In the genomic region with DNA sequence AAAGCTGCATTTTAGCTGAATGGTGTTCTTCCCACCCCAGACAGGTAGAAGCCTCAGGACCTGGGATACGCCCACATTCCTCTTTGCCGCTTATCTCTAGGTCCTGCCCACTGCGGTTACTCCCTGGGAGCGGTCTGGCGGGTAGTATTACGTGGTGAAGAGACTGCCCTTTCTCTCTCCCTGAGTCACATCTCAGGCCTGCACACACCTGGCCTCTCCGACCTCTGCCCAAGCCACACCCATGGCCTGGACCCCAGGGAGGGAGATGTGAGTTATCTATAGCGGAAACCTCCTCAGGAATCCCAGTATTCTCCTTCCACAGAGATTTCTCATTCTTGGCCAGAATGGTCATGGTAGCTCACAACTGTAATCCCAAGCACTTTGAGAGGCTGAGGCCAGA, we compare ENCODE assay signal across 20 cellular contexts. TPM values are rescaled to one million over a fixed set of nuclear protein-coding genes. Genes with fewer than 3 reads are reported as not detected.
DNase-seq lines count a peak whose midpoint lies in the region; FAIRE-seq and TF ChIP-seq lines count a peak whose summit lies in the region.
"Had no signal": no experiment of that assay in that cellular context is flagged by ENCODE, and none has a peak within 500 bp of the region (broad histone marks: within the 10 kb centered on the region; RNA-seq: fewer than 3 reads in every experiment).

No MANE protein-coding gene starts in this region.

- DNase-seq in HPDE6-E6E7 (ENCODE audit: extremely low spot score), result peak; percentile 91
- DNase-seq in astrocyte (ENCODE audit: low read depth), result peak; percentile 37
- DNase-seq in keratinocyte (ENCODE audit: low read depth, low spot score), result peak; percentile 71
- peak; percentile 78 for DNase-seq in renal cortical epithelial cell (ENCODE audit: low read depth)
- DNase-seq in T-helper 9 cell, result no peak
- DNase-seq in EL, result no peak
- DNase-seq in vagina (ENCODE audit: extremely low spot score in 2 of 2), result no peak
- no peak for DNase-seq in SJCRH30
- DNase-seq: activated CD4-positive, alpha-beta T cell treated with anti-CD3 and anti-CD28 coated beads for 48 hours; activated T-cell treated with anti-CD3 and anti-CD28 coated beads, Interleukin-2, amount 50 U/mL, for 72 hours; amygdala; dermis blood vessel endothelial cell; GDM1; immature natural killer cell; IMR-90; NCI-H510A; stimulated activated CD4-positive, alpha-beta T cell treated with anti-CD3 and anti-CD28 coated beads, Interleukin-4, amount 100 ng/mL, for 24 hours had no signal

- H3K9ac ChIP-seq in astrocyte (ENCODE audit: low read length) (no peak overlapping the region), keratinocyte (ENCODE audit: control insufficient read depth, extremely low read depth, insufficient read depth, low read length) (no peak overlapping the region)
- H3K9ac ChIP-seq: BLaER1 treated with 17β-estradiol and CSF1 and Interleukin-3, amounts not matched to agents 10 nM and 100 nM had no signal

- H3K36me3 ChIP-seq in astrocyte (ENCODE audit: insufficient read depth, low read length) (no peaks in the 10 kb centered on the region), keratinocyte (ENCODE audit: control insufficient read depth in 2 of 2, extremely low read depth in 1 of 2, insufficient read depth in 2 of 2, low read length in 2 of 2) (peaks cover 0 to 2% of the 10 kb centered on the region in 2 experiments), vagina (no peaks in the 10 kb centered on the region), SJCRH30 (no peaks in the 10 kb centered on the region)
- H3K36me3 ChIP-seq: BLaER1 treated with 17β-estradiol and CSF1 and Interleukin-3, amounts not matched to agents 10 nM and 100 nM had no signal

- FAIRE-seq in astrocyte (lab: Jason Lieb, UNC), result no peak
- FAIRE-seq in keratinocyte (lab: Jason Lieb, UNC), result peak; percentile 92

- H3K9me3 Mint-ChIP-seq in astrocyte (ENCODE audit: unreplicated experiment), result no peaks in the 10 kb centered on the region
- H3K9me3 Mint-ChIP-seq: activated T-cell treated with anti-CD3 and anti-CD28 coated beads, Interleukin-2, amount 50 U/mL, for 72 hours; immature natural killer cell; stimulated activated effector memory CD8-positive, alpha-beta T cell treated with anti-CD3 and anti-CD28 coated beads, Interleukin-12 subunit alpha, Interleukin-12 subunit beta, amount 100 ng/mL, for 72 hours; T-helper 1 cell treated with Interleukin-12 subunit alpha and Interleukin-12 subunit beta and Interleukin-4 antibody, amounts not matched to agents 30 μg/mL and 1 μg/mL, for 36 hours had no signal

- TF ChIP-seq POLR2A in vagina (IDR thresholded peaks at IDR 0.05), result no peak

- dilution Hi-C loops in keratinocyte (cut with MboI; ENCODE audit: extremely low pct_ligation_motif_present, low sequenced_read_pairs), result no loop called here

- H3K9me3 ChIP-seq in astrocyte (ENCODE audit: insufficient read depth, low read depth, low read length) (no peaks in the 10 kb centered on the region), keratinocyte (ENCODE audit: control insufficient read depth, low read depth, low read length) (no peaks in the 10 kb centered on the region), vagina (no peaks in the 10 kb centered on the region), SJCRH30 (replicated peaks) (no peaks in the 10 kb centered on the region)
- H3K9me3 ChIP-seq: BLaER1 treated with 17β-estradiol and CSF1 and Interleukin-3, amounts not matched to agents 10 nM and 100 nM had no signal

- H3K4me1 Mint-ChIP-seq in astrocyte (ENCODE audit: low read depth, unreplicated experiment), result peaks cover 4% of the 10 kb centered on the region
- H3K4me1 Mint-ChIP-seq: immature natural killer cell; stimulated activated effector memory CD8-positive, alpha-beta T cell treated with anti-CD3 and anti-CD28 coated beads, Interleukin-12 subunit alpha, Interleukin-12 subunit beta, amount 100 ng/mL, for 72 hours had no signal

- H3K4me3 ChIP-seq in astrocyte (ENCODE audit: insufficient read depth, low read depth, low read length), result no peak overlapping the region
- no peak overlapping the region for H3K4me3 ChIP-seq in keratinocyte (ENCODE audit: control insufficient read depth in 2 of 3, extremely low read depth in 1 of 3, insufficient read depth in 2 of 3, low read depth in 1 of 3, low read length in 3 of 3)
- no peak overlapping the region for H3K4me3 ChIP-seq in vagina
- H3K4me3 ChIP-seq in SJCRH30, result no peak overlapping the region
- H3K4me3 ChIP-seq: BLaER1 treated with 17β-estradiol and CSF1 and Interleukin-3, amounts not matched to agents 10 nM and 100 nM had no signal

- H3K4me1 ChIP-seq in astrocyte (ENCODE audit: insufficient read depth, low read length) (no peaks in the 10 kb centered on the region), keratinocyte (ENCODE audit: control insufficient read depth, extremely low read depth, insufficient read depth, low read length) (peaks cover 27% of the 10 kb centered on the region), vagina (no peaks in the 10 kb centered on the region), SJCRH30 (no peaks in the 10 kb centered on the region)

- no peaks in the 10 kb centered on the region for H4K20me1 ChIP-seq in astrocyte (ENCODE audit: insufficient read depth, low read length)
- no peaks in the 10 kb centered on the region for H4K20me1 ChIP-seq in keratinocyte (ENCODE audit: control insufficient read depth, extremely low read depth, insufficient read depth, low read length)
- H4K20me1 ChIP-seq: BLaER1 treated with 17β-estradiol and CSF1 and Interleukin-3, amounts not matched to agents 10 nM and 100 nM had no signal

- no peaks in the 10 kb centered on the region for H3K9me1 ChIP-seq in keratinocyte (ENCODE audit: control insufficient read depth, extremely low read depth, insufficient read depth, low read length)

- no peak overlapping the region for H3K27ac ChIP-seq in astrocyte (ENCODE audit: low read depth, low read length)
- H3K27ac ChIP-seq in keratinocyte (ENCODE audit: control insufficient read depth, insufficient read depth, low read length), result peak overlapping the region; percentile 38
- H3K27ac ChIP-seq in vagina, result no peak overlapping the region
- H3K27ac ChIP-seq in SJCRH30, result no peak overlapping the region
- H3K27ac ChIP-seq: BLaER1 treated with 17β-estradiol and CSF1 and Interleukin-3, amounts not matched to agents 10 nM and 100 nM had no signal

- H3K4me3 Mint-ChIP-seq in astrocyte (ENCODE audit: unreplicated experiment), result no peak overlapping the region
- H3K4me3 Mint-ChIP-seq: activated T-cell treated with anti-CD3 and anti-CD28 coated beads, Interleukin-2, amount 50 U/mL, for 72 hours; immature natural killer cell; stimulated activated effector memory CD8-positive, alpha-beta T cell treated with anti-CD3 and anti-CD28 coated beads, Interleukin-12 subunit alpha, Interleukin-12 subunit beta, amount 100 ng/mL, for 72 hours; T-helper 1 cell treated with Interleukin-12 subunit alpha and Interleukin-12 subunit beta and Interleukin-4 antibody, amounts not matched to agents 30 μg/mL and 1 μg/mL, for 36 hours had no signal

- H2AFZ ChIP-seq in astrocyte (ENCODE audit: low read depth, low read length) (no peak overlapping the region), keratinocyte (ENCODE audit: control insufficient read depth, low read length) (no peak overlapping the region)

- intact Hi-C loops in vagina (cut with DNase I), result no loop called here

- no peak overlapping the region for H3K27ac Mint-ChIP-seq in astrocyte (ENCODE audit: unreplicated experiment)
- H3K27ac Mint-ChIP-seq: activated T-cell treated with anti-CD3 and anti-CD28 coated beads, Interleukin-2, amount 50 U/mL, for 72 hours; immature natural killer cell; stimulated activated effector memory CD8-positive, alpha-beta T cell treated with anti-CD3 and anti-CD28 coated beads, Interleukin-12 subunit alpha, Interleukin-12 subunit beta, amount 100 ng/mL, for 72 hours; T-helper 1 cell treated with Interleukin-12 subunit alpha and Interleukin-12 subunit beta and Interleukin-4 antibody, amounts not matched to agents 30 μg/mL and 1 μg/mL, for 36 hours had no signal

- H3K4me2 ChIP-seq in astrocyte (ENCODE audit: low read length) (no peak overlapping the region), keratinocyte (ENCODE audit: control insufficient read depth, extremely low read depth, insufficient read depth, low read depth, low read length) (peak overlapping the region; percentile 11)
- H3K4me2 ChIP-seq: BLaER1 treated with 17β-estradiol and CSF1 and Interleukin-3, amounts not matched to agents 10 nM and 100 nM had no signal

- no peaks in the 10 kb centered on the region for H3K27me3 Mint-ChIP-seq in astrocyte (ENCODE audit: low read depth, unreplicated experiment)

- no peaks in the 10 kb centered on the region for H3K79me2 ChIP-seq in astrocyte (ENCODE audit: insufficient read depth, low read length)
- H3K79me2 ChIP-seq in keratinocyte (ENCODE audit: control insufficient read depth, insufficient read depth, low read length), result no peaks in the 10 kb centered on the region

- H3K27me3 ChIP-seq in astrocyte (ENCODE audit: insufficient read depth, low read length), result no peaks in the 10 kb centered on the region
- H3K27me3 ChIP-seq in keratinocyte (ENCODE audit: control insufficient read depth, extremely low read depth, insufficient read depth, low read length), result no peaks in the 10 kb centered on the region
- H3K27me3 ChIP-seq in vagina, result no peaks in the 10 kb centered on the region
- no peaks in the 10 kb centered on the region for H3K27me3 ChIP-seq in SJCRH30
- H3K27me3 ChIP-seq: BLaER1 treated with 17β-estradiol and CSF1 and Interleukin-3, amounts not matched to agents 10 nM and 100 nM had no signal

- peaks cover 3% of the 10 kb centered on the region for H3K36me3 Mint-ChIP-seq in astrocyte (ENCODE audit: low read depth, unreplicated experiment)
- H3K36me3 Mint-ChIP-seq: immature natural killer cell; stimulated activated effector memory CD8-positive, alpha-beta T cell treated with anti-CD3 and anti-CD28 coated beads, Interleukin-12 subunit alpha, Interleukin-12 subunit beta, amount 100 ng/mL, for 72 hours had no signal

- TF ChIP-seq CTCF in astrocyte (IDR thresholded peaks at IDR 0.05; ENCODE audit: insufficient read depth, low read depth, low read length), result no peak
- no peak for TF ChIP-seq CTCF in keratinocyte (optimal IDR thresholded peaks at IDR 0.05 in 1 of 3, IDR thresholded peaks at IDR 0.05 in 1 of 3, conservative IDR thresholded peaks at IDR 0.05 in 1 of 3; ENCODE audit: extremely low read depth in 1 of 3, insufficient read depth in 2 of 3, low read length in 3 of 3)
- TF ChIP-seq CTCF in vagina (IDR thresholded peaks at IDR 0.05), result no peak

RNA-seq across cellular contexts. Expression of gene RHPN2, which starts 17.3 kb away (rescaled TPM):
- total RNA-seq in astrocyte, result 11.4 and 12.6 TPM in 2 replicates
- 5.0 to 6.8 TPM (median 6.6 TPM) in 3 replicates for polyA plus RNA-seq in keratinocyte
- polyA plus RNA-seq in keratinocyte (2011; ENCODE audit: low read depth), result 4.0 TPM
- 4.6 and 7.5 TPM in 2 replicates for polyA plus RNA-seq in keratinocyte (2011; cell fraction: cytosol; rRNA removed)
- polyA plus RNA-seq in keratinocyte (2011; cell fraction: nucleus; rRNA removed), result 11.2 and 13.1 TPM in 2 replicates
- polyA plus RNA-seq in keratinocyte (2012; ENCODE audit: low replicate concordance), result 4.1 and 6.7 TPM in 2 replicates
- polyA minus RNA-seq in keratinocyte, result 5.1 to 6.7 TPM (median 6.6 TPM) in 3 replicates
- 10.4 TPM for polyA minus RNA-seq in keratinocyte (2011; cell fraction: cytosol; rRNA and poly(A)+ RNA removed)
- 5.9 and 7.0 TPM in 2 replicates for polyA minus RNA-seq in keratinocyte (2011; cell fraction: nucleus; rRNA and poly(A)+ RNA removed)
- total RNA-seq in renal cortical epithelial cell, result 46.5 and 92.1 TPM in 2 replicates
- 3.4 TPM for total RNA-seq in vagina
- total RNA-seq in SJCRH30 (2014; rRNA removed; shearing (Covaris generic)), result 12.6 and 12.7 TPM in 2 replicates
- polyA plus RNA-seq: immature natural killer cell had no signal

RNA-seq across cellular contexts. Expression of gene GPATCH1, which starts 33.6 kb away (rescaled TPM):
- total RNA-seq in astrocyte, result 6.1 and 6.6 TPM in 2 replicates
- polyA plus RNA-seq in keratinocyte, result 4.9 to 6.2 TPM (median 5.8 TPM) in 3 replicates
- 6.2 TPM for polyA plus RNA-seq in keratinocyte (2011; ENCODE audit: low read depth)
- polyA plus RNA-seq in keratinocyte (2011; cell fraction: cytosol; rRNA removed), result 3.0 and 3.2 TPM in 2 replicates
- polyA plus RNA-seq in keratinocyte (2011; cell fraction: nucleus; rRNA removed), result 8.6 and 12.5 TPM in 2 replicates
- 4.0 and 5.2 TPM in 2 replicates for polyA plus RNA-seq in keratinocyte (2012; ENCODE audit: low replicate concordance)
- polyA minus RNA-seq in keratinocyte, result 3.1 to 10.4 TPM (median 4.8 TPM) in 3 replicates
- polyA minus RNA-seq in keratinocyte (2011; cell fraction: cytosol; rRNA and poly(A)+ RNA removed), result 4.2 TPM
- polyA minus RNA-seq in keratinocyte (2011; cell fraction: nucleus; rRNA and poly(A)+ RNA removed), result 6.6 and 9.1 TPM in 2 replicates
- total RNA-seq in renal cortical epithelial cell, result 4.2 and 8.3 TPM in 2 replicates
- total RNA-seq in vagina, result 9.6 TPM
- 12.6 and 12.7 TPM in 2 replicates for total RNA-seq in SJCRH30 (2014; rRNA removed; shearing (Covaris generic))

Comparison
In these comparisons a context has a peak if more than half of its experiments do, and no peak if none do; other contexts are left out.
1. DNase-seq: peak in HPDE6-E6E7 (single experiment), astrocyte (single experiment), keratinocyte (single experiment) and renal cortical epithelial cell (single experiment); none in T-helper 9 cell (single experiment), EL (single experiment), vagina (0 of 2) and SJCRH30 (0 of 2).